Comparison of ENCODE assay signal across 8 cellular contexts in genomic region chr14:103910262-103910935, GRCh38. TPM values are rescaled to one million over a fixed set of nuclear protein-coding genes. Genes with fewer than 3 reads are reported as not detected.
DNase-seq lines count a peak whose midpoint lies in the region; ATAC-seq, FAIRE-seq and TF ChIP-seq lines count a peak whose summit lies in the region.

No MANE protein-coding gene starts in this region.

- 26 to 29% (median 29%) methylated on average over 20 of the region's 20 CpGs for WGBS in psoas muscle, 3 donors

- FAIRE-seq in GM12891 (lab: Jason Lieb, UNC) = peak; percentile 81

- H3K4me3 ChIP-seq in psoas muscle (no peak overlapping the region), uterus (no peak overlapping the region)

- H3K27ac ChIP-seq in psoas muscle = no peak overlapping the region
- no peak overlapping the region for H3K27ac ChIP-seq in uterus

- peak; percentile 76 for TF ChIP-seq CTCF in psoas muscle (IDR thresholded peaks at IDR 0.05)
- TF ChIP-seq CTCF in uterus (IDR thresholded peaks at IDR 0.05) = peak; percentile 72 to 88 (median 84)

- peak; percentile 95 to 97 for ATAC-seq in left cardiac atrium
- peak; percentile 93 to 95 (median 94) for ATAC-seq in psoas muscle

- H3K36me3 ChIP-seq in psoas muscle (ENCODE audit: insufficient read depth in 1 of 2, low read depth in 1 of 2) = peaks cover 12 to 45% of the 10 kb centered on the region in 2 donors
- no peaks in the 10 kb centered on the region for H3K36me3 ChIP-seq in uterus

- DNase-seq in GM12891 (ENCODE audit: insufficient read length, low spot score) = peak; percentile 67
- peak; percentile 89 for DNase-seq in NCI-H1105 (lab: John Stamatoyannopoulos, UW)
- DNase-seq in T follicular helper cell (ENCODE audit: low read depth) = peak; percentile 60
- peak; percentile 76 for DNase-seq in amniotic epithelial cell (ENCODE audit: low read depth)
- peak; percentile 84 for DNase-seq in left cardiac atrium
- peak; percentile 71 to 81 for DNase-seq in psoas muscle
- DNase-seq in uterus = peak; percentile 72 to 75
- DNase-seq in OCI-M2 (lab: John Stamatoyannopoulos, UW; ENCODE audit: unreplicated experiment) = no peak

- no peaks in the 10 kb centered on the region for H3K4me1 ChIP-seq in psoas muscle
- no peaks in the 10 kb centered on the region for H3K4me1 ChIP-seq in uterus

- intact Hi-C loops in left cardiac atrium (cut with DNase I) (loop anchor here (5.0 to 10.0 kb wide), 2 partner anchors 103 to 336 kb away; no protein-coding TSS in a partner anchor), psoas muscle (cut with DNase I) (loop anchor here (2.0 to 10.0 kb wide), 3 partner anchors 102 to 336 kb away; no protein-coding TSS in a partner anchor), uterus (cut with DNase I; ENCODE audit: low total_unique reads) (no loop called here)

- no peak for TF ChIP-seq POLR2A in GM12891 (IDR thresholded peaks at IDR 0.05; ENCODE audit: low read depth, low read length)
- no peak for TF ChIP-seq POLR2A in uterus (IDR thresholded peaks at IDR 0.05)

- H3K27me3 ChIP-seq in psoas muscle (ENCODE audit: insufficient read depth in 3 of 3, low read length in 2 of 3) (no peaks in the 10 kb centered on the region), uterus (no peaks in the 10 kb centered on the region)

- H3K9me3 ChIP-seq in psoas muscle (no peaks in the 10 kb centered on the region), uterus (no peaks in the 10 kb centered on the region)

TF ChIP-seq in GM12891, 5 proteins besides CTCF, POLR2A, EP300 and RAD21:
- TF ChIP-seq POU2F2 (IDR thresholded peaks at IDR 0.05; ENCODE audit: low read depth, low read length) = no peak
- 0 out of 2 replicates have a peak, but pooled peaks have one; percentile 54 for TF ChIP-seq SPI1 (IDR thresholded peaks at IDR 0.05; ENCODE audit: low read depth, low read length)
- no peak for TF ChIP-seq POLR2AphosphoS5 (IDR thresholded peaks at IDR 0.05; ENCODE audit: low read depth, low read length)
- TF ChIP-seq TAF1 (IDR thresholded peaks at IDR 0.05; ENCODE audit: low read depth, low read length) = no peak

RNA-seq across cellular contexts. Expression of gene TDRD9, which starts 17.9 kb away (rescaled TPM):
- not detected for polyA plus RNA-seq in GM12891 (2012; ENCODE audit: low read depth, missing spikeins)
- total RNA-seq in left cardiac atrium = 10 to 100 TPM in 1 of 2 donors, 1 to 10 TPM in 1; 3.5 to 12.1 TPM
- total RNA-seq in psoas muscle = 1 to 10 TPM in 1 of 4 donors, under 1 TPM in 3; 0.29 to 1.3 (median 0.59) TPM
- polyA plus RNA-seq in psoas muscle = under 1 TPM; 0.13 to 0.31 (median 0.18) TPM
- total RNA-seq in uterus = 1 to 10 TPM in 1 of 4 donors, under 1 TPM in 1, not detected in 2; 0.85 to 1.8 TPM

RNA-seq across cellular contexts. Expression of gene RD3L, which starts 31.9 kb away (rescaled TPM):
- polyA plus RNA-seq in GM12891 (2012; ENCODE audit: low read depth, missing spikeins) = not detected
- 10 to 100 TPM; 11.6 to 14.9 TPM for total RNA-seq in left cardiac atrium
- total RNA-seq in psoas muscle = not detected
- polyA plus RNA-seq in psoas muscle = not detected
- not detected for total RNA-seq in uterus

Comparison
In these comparisons a context has a peak if more than half of its experiments do, and no peak if none do; other contexts are left out.
1. RNA of gene RD3L, which starts 31.9 kb away (total RNA-seq): 11.6 to 14.9 TPM in left cardiac atrium; not detected in psoas muscle and not detected in uterus; every median in the first group is over 10 times any median in the second.